11 cellular contexts compared by ENCODE assay signal in the genomic region with DNA sequence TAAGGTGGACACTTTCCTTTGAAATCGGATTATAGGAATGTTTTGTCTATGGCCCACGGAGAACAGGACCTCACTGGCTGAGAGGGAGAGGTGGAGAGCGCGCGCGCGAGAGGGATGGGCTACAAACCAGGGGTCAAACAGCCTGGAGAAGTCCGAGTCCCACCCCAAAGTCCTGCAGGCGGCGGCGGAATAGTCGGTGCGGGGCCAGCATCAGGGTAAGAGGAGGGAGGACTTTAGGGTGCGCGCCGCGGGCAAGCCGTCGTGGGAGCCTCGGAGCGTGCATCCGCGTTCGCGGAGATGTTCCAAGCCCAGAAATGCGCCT. TPM values are rescaled to one million over a fixed set of nuclear protein-coding genes. Genes with fewer than 3 reads are reported as not detected.
DNase-seq lines count a peak whose midpoint lies in the region; ATAC-seq and TF ChIP-seq lines count a peak whose summit lies in the region.
"Had no signal": no experiment of that assay in that cellular context is flagged by ENCODE, and none has a peak within 500 bp of the region (broad histone marks: within the 10 kb centered on the region; RNA-seq: fewer than 3 reads in every experiment).

No MANE protein-coding gene starts in this region.

- H3K4me3 Mint-ChIP-seq in activated naive CD4-positive, alpha-beta T cell treated with anti-CD3 and anti-CD28 coated beads, Interleukin-2, amount 50 U/mL, for 24 hours: no peak overlapping the region
- H3K4me3 Mint-ChIP-seq in T-helper 17 cell (peak overlapping the region; percentile 91), memory B cell (no peak overlapping the region)

- peaks cover 29% of the 10 kb centered on the region for H3K4me1 Mint-ChIP-seq in activated naive CD4-positive, alpha-beta T cell treated with anti-CD3 and anti-CD28 coated beads, Interleukin-2, amount 50 U/mL, for 24 hours
- peaks cover 18% of the 10 kb centered on the region for H3K4me1 Mint-ChIP-seq in T-helper 17 cell
- peaks cover 13% of the 10 kb centered on the region for H3K4me1 Mint-ChIP-seq in memory B cell

- H3K27ac Mint-ChIP-seq in activated naive CD4-positive, alpha-beta T cell treated with anti-CD3 and anti-CD28 coated beads, Interleukin-2, amount 50 U/mL, for 24 hours: peak overlapping the region; percentile 17
- peak overlapping the region; percentile 82 for H3K27ac Mint-ChIP-seq in T-helper 17 cell
- peak overlapping the region; percentile 65 for H3K27ac Mint-ChIP-seq in memory B cell
- H3K27ac Mint-ChIP-seq: activated naive CD8-positive, alpha-beta T cell treated with anti-CD3 and anti-CD28 coated beads, Interleukin-2, amount 50 U/mL, for 24 hours had no signal

- 9 to 14% methylated on average over 26 of the region's 26 CpGs for whole genome bisulfite sequencing in testis, 2 donors
- WGBS in spleen, 5 donors: 4 to 9% (median 4%) methylated on average over 26 of the region's 26 CpGs

- no peaks in the 10 kb centered on the region for H3K27me3 ChIP-seq in testis
- H3K27me3 ChIP-seq in spleen (replicated peaks in 1 of 7): peaks cover 14 to 100% (median 95%) of the 10 kb centered on the region in 7 donors

- intact Hi-C loops in testis (cut with DNase I; ENCODE audit: low total_unique reads) (no loop called here), spleen (cut with DNase I; ENCODE audit: low total_unique reads) (loop anchor here (5.0 kb wide), 1 partner anchor 187 kb away; no protein-coding TSS in a partner anchor)

- H3K36me3 Mint-ChIP-seq in activated naive CD4-positive, alpha-beta T cell treated with anti-CD3 and anti-CD28 coated beads, Interleukin-2, amount 50 U/mL, for 24 hours: no peaks in the 10 kb centered on the region
- H3K36me3 Mint-ChIP-seq in T-helper 17 cell (ENCODE audit: low read depth) (peaks cover 10% of the 10 kb centered on the region), memory B cell (no peaks in the 10 kb centered on the region)

- TF ChIP-seq POLR2A in testis (IDR thresholded peaks at IDR 0.05) (no peak), spleen (IDR thresholded peaks at IDR 0.05) (no peak)

- peak overlapping the region; percentile 6 to 13 for H3K4me3 ChIP-seq in testis
- no peak overlapping the region for H3K4me3 ChIP-seq in spleen

- TF ChIP-seq CTCF in testis (IDR thresholded peaks at IDR 0.05) (no peak), spleen (IDR thresholded peaks at IDR 0.05 in 8 of 11, conservative IDR thresholded peaks at IDR 0.05 in 3 of 11) (no peak)

- H3K27me3 Mint-ChIP-seq in activated naive CD4-positive, alpha-beta T cell treated with anti-CD3 and anti-CD28 coated beads, Interleukin-2, amount 50 U/mL, for 24 hours: peaks cover 78% of the 10 kb centered on the region
- peaks cover 92% of the 10 kb centered on the region for H3K27me3 Mint-ChIP-seq in T-helper 17 cell
- H3K27me3 Mint-ChIP-seq in memory B cell: peaks cover 44% of the 10 kb centered on the region

- H3K4me1 ChIP-seq in testis (peaks cover 33% of the 10 kb centered on the region), spleen (peaks cover 2 to 48% (median 25%) of the 10 kb centered on the region in 6 donors)

- DNase-seq in activated naive CD4-positive, alpha-beta T cell (lab: John Stamatoyannopoulos, UW): no peak
- DNase-seq in T-helper 17 cell (no peak), memory B cell (ENCODE audit: low spot score in 2 of 2) (no peak), testis (no peak), NCI-H345 (lab: John Stamatoyannopoulos, UW) (no peak), COR-L47 (lab: John Stamatoyannopoulos, UW) (no peak), spleen (no peak)

- H3K9me3 ChIP-seq in T-helper 17 cell (ENCODE audit: control insufficient read depth, low read length, poor library complexity, severe bottlenecking) (no peaks in the 10 kb centered on the region), testis (no peaks in the 10 kb centered on the region), spleen (no peaks in the 10 kb centered on the region)

- H3K27ac ChIP-seq in testis: no peak overlapping the region
- no peak overlapping the region for H3K27ac ChIP-seq in spleen

- H3K36me3 ChIP-seq in testis (ENCODE audit: low read depth, missing control alignments): no peaks in the 10 kb centered on the region
- no peaks in the 10 kb centered on the region for H3K36me3 ChIP-seq in spleen

- H3K9me3 Mint-ChIP-seq in activated naive CD4-positive, alpha-beta T cell treated with anti-CD3 and anti-CD28 coated beads, Interleukin-2, amount 50 U/mL, for 24 hours: no peaks in the 10 kb centered on the region
- H3K9me3 Mint-ChIP-seq in memory B cell: no peaks in the 10 kb centered on the region
- H3K9me3 Mint-ChIP-seq: activated naive CD8-positive, alpha-beta T cell treated with anti-CD3 and anti-CD28 coated beads, Interleukin-2, amount 50 U/mL, for 24 hours; dendritic cell treated with granulocyte-macrophage colony-stimulating factor and Interleukin-4, amounts not matched to agents 40 ng/mL and 50 ng/mL, for 4 days had no signal

- ATAC-seq in T-helper 17 cell (no peak), memory B cell (ENCODE audit: low read depth) (no peak)

RNA-seq across cellular contexts. Expression of a gene that starts 3.3 kb away (rescaled TPM):
- total RNA-seq in T-helper 17 cell: not detected
- total RNA-seq in testis: 1 to 10 TPM in 1 of 2 donors, under 1 TPM in 1; 0.81 to 1.2 TPM
- polyA plus RNA-seq in testis (ENCODE audit: insufficient read depth, low read depth, low replicate concordance): 2.4 TPM
- total RNA-seq in spleen: not detected
- polyA plus RNA-seq in spleen: under 1 TPM in 2 of 3 donors, not detected in 1; 0.04 to 0.10 TPM
- total RNA-seq: frontal cortex had no signal

RNA-seq across cellular contexts. Expression of a gene that starts 5.5 kb away (rescaled TPM):
- not detected for total RNA-seq in T-helper 17 cell
- 1 to 10 TPM; 6.6 to 7.8 TPM for total RNA-seq in testis
- polyA plus RNA-seq in testis (ENCODE audit: insufficient read depth, low read depth, low replicate concordance): 2.4 TPM
- not detected for total RNA-seq in spleen
- under 1 TPM in 1 of 3 donors, not detected in 2; 0.05 TPM for polyA plus RNA-seq in spleen
- total RNA-seq: frontal cortex had no signal

RNA-seq across cellular contexts. Expression of a gene that starts 20.5 kb away (rescaled TPM):
- not detected for total RNA-seq in T-helper 17 cell
- total RNA-seq in testis: 1 to 10 TPM; 1.4 to 2.6 TPM
- polyA plus RNA-seq in testis (ENCODE audit: insufficient read depth, low read depth, low replicate concordance): 4.3 TPM
- not detected for total RNA-seq in spleen
- polyA plus RNA-seq in spleen: not detected
- total RNA-seq: frontal cortex had no signal

RNA-seq across cellular contexts. Expression of a gene that starts 22.7 kb away (rescaled TPM):
- not detected for total RNA-seq in T-helper 17 cell
- 1 to 10 TPM; 1.9 to 4.0 TPM for total RNA-seq in testis
- 5.4 TPM for polyA plus RNA-seq in testis (ENCODE audit: insufficient read depth, low read depth, low replicate concordance)
- under 1 TPM in 4 of 7 donors, not detected in 3; 0.19 to 0.52 (median 0.34) TPM for total RNA-seq in spleen
- under 1 TPM in 2 of 3 donors, not detected in 1; 0.11 to 0.16 TPM for polyA plus RNA-seq in spleen
- total RNA-seq: frontal cortex had no signal

RNA-seq across cellular contexts. Expression of a gene that starts 27.4 kb away (rescaled TPM):
- total RNA-seq in T-helper 17 cell (not detected), testis (1 to 10 TPM; 1.9 to 5.5 TPM), spleen (not detected)
- polyA plus RNA-seq in testis (ENCODE audit: insufficient read depth, low read depth, low replicate concordance) (1.3 TPM), spleen (under 1 TPM in 1 of 3 donors, not detected in 2; 0.06 TPM)
- total RNA-seq: frontal cortex had no signal

Comparison
In these comparisons a context has a peak if more than half of its experiments do, and no peak if none do; other contexts are left out.
1. H3K27ac Mint-ChIP-seq: peak in every context shown above with its lines; median percentile 82 in T-helper 17 cell; 65 in memory B cell; 17 in activated naive CD4-positive, alpha-beta T cell treated with anti-CD3 and anti-CD28 coated beads, Interleukin-2, amount 50 U/mL, for 24 hours.
2. H3K4me3 ChIP-seq: peak in testis (2 of 2); none in spleen (0 of 8).
3. RNA of a gene that starts 5.5 kb away (total RNA-seq): 6.6 to 7.8 TPM in testis; not detected in T-helper 17 cell and not detected in spleen; every median in the first group is over 4 times any median in the second.